ENCODE assay signal across 25 cellular contexts in genomic region chr2:172900871-172901270, GRCh38.
"Had no signal": no experiment of that assay in that cellular context is flagged by ENCODE, and none has a peak within 500 bp of the region (broad histone marks: within the 10 kb centered on the region; RNA-seq: fewer than 3 reads in every experiment).

No MANE protein-coding gene starts in this region.

- ATAC-seq: natural killer cell; psoas muscle; right lobe of liver; stimulated activated memory B cell treated with anti-CD40 and anti-IgM and Interleukin-4, amounts not matched to agents 10 μg/mL and 1 μg/mL and 100 μg/mL, for 72 hours; stimulated activated naive CD8-positive, alpha-beta T cell treated with anti-CD3 and anti-CD28 coated beads, Interleukin-15, amount 100 ng/mL, for 72 hours had no signal

- H3K4me3 ChIP-seq: left ventricle myocardium inferior, lung, neural progenitor cell, psoas muscle, right lobe of liver, smooth muscle cell, tibial nerve, upper lobe of left lung, vagina had no signal

- H3K9me3 ChIP-seq: left ventricle myocardium inferior, neutrophil, psoas muscle, right lobe of liver, tibial nerve, upper lobe of left lung, vagina had no signal

- DNase-seq: islet precursor cell; left ventricle myocardium inferior; mesendoderm; naive B cell; natural killer cell; nephron progenitor cell; occipital lobe; psoas muscle; right lobe of liver; stimulated activated CD4-positive, alpha-beta T cell treated with anti-CD3 and anti-CD28 coated beads, Interleukin-1b, Interleukin-23, amount 100 ng/mL, for 48 hours; stimulated activated CD4-positive, alpha-beta T cell treated with anti-CD3 and anti-CD28 coated beads, Interleukin-2, amount 100 ng/mL, for 48 hours; stimulated activated CD4-positive, alpha-beta T cell treated with anti-CD3 and anti-CD28 coated beads, Interleukin-4, amount 100 ng/mL, for 4 hours; stimulated activated CD8-positive, alpha-beta memory T cell treated with anti-CD3 and anti-CD28 coated beads, Interleukin-4, amount 100 ng/mL, for 48 hours; stimulated activated naive CD4-positive, alpha-beta T cell treated with Interleukin-2 at 50 U/mL for 16 hours; stimulated activated naive CD8-positive, alpha-beta T cell treated with anti-CD3 and anti-CD28 coated beads, Interleukin-15, amount 100 ng/mL, for 72 hours; substantia nigra; upper lobe of left lung had no signal

- H3K36me3 ChIP-seq: left ventricle myocardium inferior, neural progenitor cell, neutrophil, right lobe of liver, tibial nerve, upper lobe of left lung, vagina had no signal

- H3K27ac ChIP-seq: left ventricle myocardium inferior, neural progenitor cell, neutrophil, parathyroid adenoma, psoas muscle, right lobe of liver, tibial nerve, upper lobe of left lung, vagina had no signal

- H3K4me1 ChIP-seq: neural progenitor cell, parathyroid adenoma, psoas muscle, right lobe of liver, tibial nerve, vagina had no signal
